Comparison of ENCODE assay signal across 11 cellular contexts in the genomic region with DNA sequence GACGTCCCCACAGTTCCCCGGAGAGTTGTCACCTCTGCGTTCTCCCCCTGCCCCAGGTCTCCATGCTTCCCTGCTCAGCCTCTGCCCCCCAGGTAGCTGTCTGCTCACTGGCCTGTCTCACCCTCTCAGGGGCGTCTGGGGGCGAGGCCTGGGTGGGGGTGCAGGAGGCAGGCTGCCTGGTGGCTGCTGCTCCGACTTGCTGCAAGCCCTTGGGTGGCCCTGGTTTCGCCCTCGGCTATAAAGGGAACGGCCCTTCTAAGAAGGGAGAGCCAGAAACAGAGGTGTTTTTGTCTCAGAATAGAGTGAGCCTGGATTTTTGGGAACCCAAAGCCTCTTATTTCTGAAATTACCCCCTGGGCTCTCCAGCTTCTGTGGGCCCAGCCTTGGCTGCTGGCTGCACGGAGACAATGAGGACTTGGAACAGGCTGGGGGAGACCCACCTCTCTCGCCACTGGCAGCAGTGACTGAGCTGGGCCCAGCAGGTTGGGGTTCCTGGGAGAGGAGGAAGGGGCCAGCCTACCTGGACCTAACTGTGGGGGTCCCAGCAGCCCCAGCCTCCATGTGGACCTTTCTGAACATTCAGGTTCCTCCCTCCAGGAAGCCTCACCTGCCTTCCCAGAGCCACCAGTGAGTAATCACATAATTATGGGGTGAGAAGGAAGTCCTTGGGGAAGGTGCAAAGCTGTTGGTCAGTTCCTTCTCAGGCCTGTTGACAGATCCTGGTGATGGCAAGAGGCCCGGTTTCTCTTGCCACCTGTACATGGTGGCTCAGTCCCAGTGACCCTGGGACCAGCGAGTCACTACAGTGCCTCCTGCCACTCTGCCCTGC. TPM values are rescaled to one million over a fixed set of nuclear protein-coding genes. Genes with fewer than 3 reads are reported as not detected.
A peak's percentile ranks its signal among the peaks of the same experiment; 100 is the strongest.
DNase-seq lines count a peak whose midpoint lies in the region; ATAC-seq and TF ChIP-seq lines count a peak whose summit lies in the region.
"Had no signal": no experiment of that assay in that cellular context is flagged by ENCODE, and none has a peak within 500 bp of the region (broad histone marks: within the 10 kb centered on the region; RNA-seq: fewer than 3 reads in every experiment).

No MANE protein-coding gene starts in this region.

- H3K27me3 ChIP-seq in PC-9 (ENCODE audit: insufficient read depth, low read depth) (no peaks in the 10 kb centered on the region), foreskin keratinocyte (no peaks in the 10 kb centered on the region), psoas muscle (ENCODE audit: insufficient read depth in 3 of 3, low read length in 2 of 3) (no peaks in the 10 kb centered on the region)
- H3K27me3 ChIP-seq: tibial nerve had no signal

- peak overlapping the region; percentile 53 for H3K4me3 ChIP-seq in PC-9
- H3K4me3 ChIP-seq in psoas muscle: no peak overlapping the region
- H3K4me3 ChIP-seq: tibial nerve had no signal

- 64 to 72% (median 65%) methylated on average over 13 of the region's 13 CpGs for WGBS in psoas muscle, 3 donors

- peaks cover 20% of the 10 kb centered on the region for H3K79me2 ChIP-seq in PC-9 (ENCODE audit: low read depth)

- peaks cover 50% of the 10 kb centered on the region for H3F3A ChIP-seq in PC-9 (ENCODE audit: insufficient read depth, low read depth)

- H3K9me3 ChIP-seq in PC-9 (ENCODE audit: insufficient read depth, low read depth) (no peaks in the 10 kb centered on the region), psoas muscle (no peaks in the 10 kb centered on the region)
- H3K9me3 ChIP-seq: tibial nerve had no signal

- peak overlapping the region; percentile 96 for H3K27ac ChIP-seq in PC-9
- H3K27ac ChIP-seq in foreskin keratinocyte: peak overlapping the region; percentile 14
- no peak overlapping the region for H3K27ac ChIP-seq in psoas muscle
- H3K27ac ChIP-seq: 22Rv1 had no signal

- intact Hi-C loops in PC-9 (cut with micrococcal nuclease; ENCODE audit: unreplicated experiment) (loop anchor here (1.0 to 2.0 kb wide), 2 partner anchors 14 to 30 kb away; no protein-coding TSS in a partner anchor), psoas muscle (cut with DNase I) (no loop called here)

- ATAC-seq in foreskin keratinocyte (peak; percentile 83), psoas muscle (peak; percentile 65 to 88 (median 87)), GM21390 (IDR thresholded peaks at IDR 0.05; ENCODE audit: unreplicated experiment) (no peak)

- TSS peak; percentile 60 for BruUV-seq in PC-9 (replicated peaks; lab: Mats Ljungman, UMichigan)

- CTCF ChIA-PET in PC-9 (lab: Charles Lee): interaction anchor here (0.6 to 0.9 kb wide), 3 partner anchors 36 to 62 kb away, joined by 3 to 7 read pairs (median 3); no protein-coding TSS in a partner anchor

- no peaks in the 10 kb centered on the region for H3K9me2 ChIP-seq in PC-9 (ENCODE audit: insufficient read depth)

- H3K36me3 ChIP-seq in PC-9 (ENCODE audit: low read depth): no peaks in the 10 kb centered on the region
- no peaks in the 10 kb centered on the region for H3K36me3 ChIP-seq in psoas muscle (ENCODE audit: insufficient read depth in 1 of 2, low read depth in 1 of 2)
- H3K36me3 ChIP-seq: tibial nerve had no signal

- POLR2A ChIA-PET in PC-9 (lab: Charles Lee; ENCODE audit: unreplicated experiment): interaction anchor here (0.5 to 1.1 kb wide), 9 partner anchors 14 to 1809 kb away, joined by 3 to 7 read pairs (median 3); a partner anchor contains a TSS

- no peak overlapping the region for H2AFZ ChIP-seq in PC-9

- peak in 2 of 3 experiments; percentile 17 to 64 for DNase-seq in NCI-H1417 (lab: John Stamatoyannopoulos, UW)
- DNase-seq in NCI-H1417 treated with DMSO at 0.1 percent for 48 hours (lab: John Stamatoyannopoulos, UW): no peak
- peak; percentile 88 to 99 for DNase-seq in PC-9
- peak; percentile 71 to 88 for DNase-seq in foreskin keratinocyte
- no peak for DNase-seq in psoas muscle
- DNase-seq in NCI-H2081 treated with DMSO at 0.1 percent for 48 hours (lab: John Stamatoyannopoulos, UW): no peak
- no peak for DNase-seq in NCI-H128 (lab: John Stamatoyannopoulos, UW; ENCODE audit: unreplicated experiment)
- DNase-seq: activated CD4-positive, alpha-beta T cell treated with anti-CD3 and anti-CD28 coated beads for 48 hours had no signal

- TF ChIP-seq CTCF in PC-9 (conservative IDR thresholded peaks at IDR 0.05) (no peak), foreskin keratinocyte (conservative IDR thresholded peaks at IDR 0.05) (no peak), psoas muscle (IDR thresholded peaks at IDR 0.05) (no peak)

- H3K4me1 ChIP-seq in PC-9 (replicated peaks; ENCODE audit: insufficient read depth) (peaks cover 75% of the 10 kb centered on the region), foreskin keratinocyte (peaks cover 12% of the 10 kb centered on the region), psoas muscle (peaks cover 2% of the 10 kb centered on the region)

- peak overlapping the region; percentile 87 for H3K4me2 ChIP-seq in PC-9

- H4K20me1 ChIP-seq in PC-9 (ENCODE audit: insufficient read depth): no peaks in the 10 kb centered on the region

RNA-seq across cellular contexts. Expression of a gene that starts 15.5 kb away (rescaled TPM):
- total RNA-seq in PC-9 (2021): 25.7 and 33.8 TPM in 2 replicates
- total RNA-seq in foreskin keratinocyte: 0.31 and 0.35 TPM in 2 replicates
- 0.22 and 0.47 TPM in 2 replicates for polyA plus RNA-seq in foreskin keratinocyte
- total RNA-seq in psoas muscle: 1 to 10 TPM; 3.5 to 7.1 (median 6.3) TPM
- polyA plus RNA-seq in psoas muscle: 10 to 100 TPM in 1 of 3 donors, 1 to 10 TPM in 2; 6.0 to 10.6 (median 7.4) TPM

RNA-seq across cellular contexts. Expression of a gene that starts 49.5 kb away (rescaled TPM):
- total RNA-seq in PC-9 (2021) (14.8 and 15.9 TPM in 2 replicates), foreskin keratinocyte (not detected in 2 replicates), psoas muscle (not detected)
- polyA plus RNA-seq in foreskin keratinocyte (0.12 TPM in 1 of 2 replicates, not detected in the other), psoas muscle (under 1 TPM in 1 of 3 donors, not detected in 2; 0.09 TPM)

Comparison
In these comparisons a context has a peak if more than half of its experiments do, and no peak if none do; other contexts are left out.
1. DNase-seq: peak in NCI-H1417 (2 of 3), PC-9 (2 of 2) and foreskin keratinocyte (2 of 2); none in NCI-H1417 treated with DMSO at 0.1 percent for 48 hours (single experiment), psoas muscle (0 of 2), NCI-H2081 treated with DMSO at 0.1 percent for 48 hours (single experiment) and NCI-H128 (single experiment).
2. RNA of a gene that starts 49.5 kb away (total RNA-seq): 14.8 to 15.9 TPM in PC-9; not detected in psoas muscle and not detected in foreskin keratinocyte; every median in the first group is over 10 times any median in the second.